In the genomic region with DNA sequence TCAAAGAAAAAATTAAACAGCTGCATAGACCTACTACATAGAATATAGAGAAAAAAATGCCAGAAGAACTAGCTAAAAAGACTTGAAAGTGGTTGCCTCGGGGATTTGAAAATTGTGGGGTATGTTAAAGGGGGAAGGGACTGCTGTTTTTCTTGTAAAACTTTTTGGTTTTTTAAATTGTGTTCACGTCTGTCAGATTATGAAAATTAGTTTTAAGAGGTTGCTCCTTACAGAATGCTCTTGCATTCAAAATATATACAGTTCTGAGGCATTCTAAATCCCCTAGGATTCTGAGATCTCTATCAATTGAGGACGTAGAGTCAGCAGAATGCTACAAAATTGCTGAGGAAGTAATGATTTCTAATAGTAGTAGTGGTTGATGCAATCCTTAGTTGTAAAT, we compare ENCODE assay signal across 19 cellular contexts. TPM values are rescaled to one million over a fixed set of nuclear protein-coding genes. Genes with fewer than 3 reads are reported as not detected.
DNase-seq lines count a peak whose midpoint lies in the region; ATAC-seq and TF ChIP-seq lines count a peak whose summit lies in the region.
"Had no signal": no experiment of that assay in that cellular context is flagged by ENCODE, and none has a peak within 500 bp of the region (broad histone marks: within the 10 kb centered on the region; RNA-seq: fewer than 3 reads in every experiment).

No MANE protein-coding gene starts in this region.

- peaks cover 7% of the 10 kb centered on the region; the same call in 1 of the 2 replicates for H4K20me1 ChIP-seq in GM23338 (replicated peaks; ENCODE audit: insufficient read depth)

- no peak overlapping the region for H3K27ac ChIP-seq in GM23338 (ENCODE audit: low read depth)

- no peak overlapping the region for H3K4me2 ChIP-seq in GM23338

- ATAC-seq in GM23338, result no peak
- no peak for ATAC-seq in central memory CD8-positive, alpha-beta T cell (replicated peaks; ENCODE audit: extremely low read depth, poor library complexity, severe bottlenecking)
- no peak for ATAC-seq in naive B cell (ENCODE audit: low read depth in 2 of 2)
- ATAC-seq in GM18867 (IDR thresholded peaks at IDR 0.05; ENCODE audit: unreplicated experiment), result no peak
- ATAC-seq: HCT116, Right ventricle myocardium inferior had no signal

- H3K9me3 Mint-ChIP-seq in CD14-positive monocyte (no peaks in the 10 kb centered on the region), GM23338 (no peaks in the 10 kb centered on the region), naive B cell (no peaks in the 10 kb centered on the region)
- no peaks in the 10 kb centered on the region for H3K9me3 Mint-ChIP-seq in central memory CD8-positive, alpha-beta T cell

- H3K27ac Mint-ChIP-seq in CD14-positive monocyte, result peak overlapping the region in 4 of 7 donors; percentile 20 to 58 (median 48)
- H3K27ac Mint-ChIP-seq in GM23338, result peak overlapping the region; percentile 33
- H3K27ac Mint-ChIP-seq in central memory CD8-positive, alpha-beta T cell (ENCODE audit: low read depth), result peak overlapping the region; percentile 81
- peak overlapping the region in 4 of 6 donors; percentile 39 to 63 (median 47) for H3K27ac Mint-ChIP-seq in naive B cell

- H3K4me1 Mint-ChIP-seq in CD14-positive monocyte (peaks cover 45% of the 10 kb centered on the region), GM23338 (peaks cover 46% of the 10 kb centered on the region), naive B cell (peaks cover 43 to 73% (median 59%) of the 10 kb centered on the region in 3 donors)
- H3K4me1 Mint-ChIP-seq in central memory CD8-positive, alpha-beta T cell, result peaks cover 60% of the 10 kb centered on the region

- DNase-seq in CD14-positive monocyte (ENCODE audit: low spot score) (no peak), GM23338 (ENCODE audit: low spot score) (no peak), naive B cell (no peak), midbrain (lab: John Stamatoyannopoulos, UW) (no peak), H7 (no peak), D341Med (ENCODE audit: low spot score) (no peak)
- DNase-seq in central memory CD8-positive, alpha-beta T cell (ENCODE audit: low spot score in 2 of 2), result no peak
- DNase-seq: C1 segment of cervical spinal cord, Caco-2, DMS153, GDM1, NCI-H1105 treated with DMSO at 0.1 percent for 48 hours, NCI-H1694, NCI-H2107, NCI-H510A, NCI-H774 had no signal

- H3K9me2 ChIP-seq in GM23338 (ENCODE audit: insufficient read depth), result no peaks in the 10 kb centered on the region

- peaks cover 87% of the 10 kb centered on the region for H3K79me2 ChIP-seq in GM23338 (replicated peaks; ENCODE audit: insufficient read depth)

- no peak overlapping the region for H2AFZ ChIP-seq in GM23338

- peaks cover 14% of the 10 kb centered on the region for H3K4me1 ChIP-seq in GM23338 (ENCODE audit: insufficient read depth)

- TF ChIP-seq CTCF in CD14-positive monocyte (IDR thresholded peaks at IDR 0.05) (no peak), GM23338 (conservative IDR thresholded peaks at IDR 0.05; ENCODE audit: low read depth in 2 of 2) (no peak)

- no peak overlapping the region for H3K4me3 Mint-ChIP-seq in CD14-positive monocyte
- no peak overlapping the region for H3K4me3 Mint-ChIP-seq in GM23338
- no peak overlapping the region for H3K4me3 Mint-ChIP-seq in central memory CD8-positive, alpha-beta T cell
- H3K4me3 Mint-ChIP-seq in naive B cell, result no peak overlapping the region

- H3K4me3 ChIP-seq in GM23338 (no peak overlapping the region), H7 (ENCODE audit: insufficient read depth, low read depth, low read length) (no peak overlapping the region)

- intact Hi-C loops in CD14-positive monocyte (cut with micrococcal nuclease), result no loop called here

- H3K36me3 Mint-ChIP-seq in CD14-positive monocyte (peaks cover 11 to 18% of the 10 kb centered on the region in 2 donors), GM23338 (ENCODE audit: low read depth) (peaks cover 3% of the 10 kb centered on the region; the same call in 2 of the 3 replicates), naive B cell (no peaks in the 10 kb centered on the region)
- H3K36me3 Mint-ChIP-seq in central memory CD8-positive, alpha-beta T cell (ENCODE audit: insufficient read depth), result peaks cover 10% of the 10 kb centered on the region

- H3K36me3 ChIP-seq in GM23338 (ENCODE audit: insufficient read depth) (no peaks in the 10 kb centered on the region), H7 (replicated peaks; ENCODE audit: control insufficient read depth, insufficient read depth, low read length) (no peaks in the 10 kb centered on the region; the same call in 1 of the 2 replicates)

- H3K27me3 ChIP-seq in GM23338 (ENCODE audit: insufficient read depth) (no peaks in the 10 kb centered on the region), H7 (ENCODE audit: control insufficient read depth, insufficient read depth, low read length) (no peaks in the 10 kb centered on the region)

- H3K27me3 Mint-ChIP-seq in CD14-positive monocyte (ENCODE audit: low read depth in 3 of 3) (no peaks in the 10 kb centered on the region), GM23338 (ENCODE audit: insufficient read depth, low read depth, poor library complexity) (no peaks in the 10 kb centered on the region), naive B cell (no peaks in the 10 kb centered on the region)
- H3K27me3 Mint-ChIP-seq in central memory CD8-positive, alpha-beta T cell, result no peaks in the 10 kb centered on the region

- H3F3A ChIP-seq in GM23338 (replicated peaks; ENCODE audit: low read depth), result no peaks in the 10 kb centered on the region

TF ChIP-seq in GM23338, 12 proteins besides CTCF, POLR2A, EP300 and RAD21:
- TF ChIP-seq, protein P1, sequence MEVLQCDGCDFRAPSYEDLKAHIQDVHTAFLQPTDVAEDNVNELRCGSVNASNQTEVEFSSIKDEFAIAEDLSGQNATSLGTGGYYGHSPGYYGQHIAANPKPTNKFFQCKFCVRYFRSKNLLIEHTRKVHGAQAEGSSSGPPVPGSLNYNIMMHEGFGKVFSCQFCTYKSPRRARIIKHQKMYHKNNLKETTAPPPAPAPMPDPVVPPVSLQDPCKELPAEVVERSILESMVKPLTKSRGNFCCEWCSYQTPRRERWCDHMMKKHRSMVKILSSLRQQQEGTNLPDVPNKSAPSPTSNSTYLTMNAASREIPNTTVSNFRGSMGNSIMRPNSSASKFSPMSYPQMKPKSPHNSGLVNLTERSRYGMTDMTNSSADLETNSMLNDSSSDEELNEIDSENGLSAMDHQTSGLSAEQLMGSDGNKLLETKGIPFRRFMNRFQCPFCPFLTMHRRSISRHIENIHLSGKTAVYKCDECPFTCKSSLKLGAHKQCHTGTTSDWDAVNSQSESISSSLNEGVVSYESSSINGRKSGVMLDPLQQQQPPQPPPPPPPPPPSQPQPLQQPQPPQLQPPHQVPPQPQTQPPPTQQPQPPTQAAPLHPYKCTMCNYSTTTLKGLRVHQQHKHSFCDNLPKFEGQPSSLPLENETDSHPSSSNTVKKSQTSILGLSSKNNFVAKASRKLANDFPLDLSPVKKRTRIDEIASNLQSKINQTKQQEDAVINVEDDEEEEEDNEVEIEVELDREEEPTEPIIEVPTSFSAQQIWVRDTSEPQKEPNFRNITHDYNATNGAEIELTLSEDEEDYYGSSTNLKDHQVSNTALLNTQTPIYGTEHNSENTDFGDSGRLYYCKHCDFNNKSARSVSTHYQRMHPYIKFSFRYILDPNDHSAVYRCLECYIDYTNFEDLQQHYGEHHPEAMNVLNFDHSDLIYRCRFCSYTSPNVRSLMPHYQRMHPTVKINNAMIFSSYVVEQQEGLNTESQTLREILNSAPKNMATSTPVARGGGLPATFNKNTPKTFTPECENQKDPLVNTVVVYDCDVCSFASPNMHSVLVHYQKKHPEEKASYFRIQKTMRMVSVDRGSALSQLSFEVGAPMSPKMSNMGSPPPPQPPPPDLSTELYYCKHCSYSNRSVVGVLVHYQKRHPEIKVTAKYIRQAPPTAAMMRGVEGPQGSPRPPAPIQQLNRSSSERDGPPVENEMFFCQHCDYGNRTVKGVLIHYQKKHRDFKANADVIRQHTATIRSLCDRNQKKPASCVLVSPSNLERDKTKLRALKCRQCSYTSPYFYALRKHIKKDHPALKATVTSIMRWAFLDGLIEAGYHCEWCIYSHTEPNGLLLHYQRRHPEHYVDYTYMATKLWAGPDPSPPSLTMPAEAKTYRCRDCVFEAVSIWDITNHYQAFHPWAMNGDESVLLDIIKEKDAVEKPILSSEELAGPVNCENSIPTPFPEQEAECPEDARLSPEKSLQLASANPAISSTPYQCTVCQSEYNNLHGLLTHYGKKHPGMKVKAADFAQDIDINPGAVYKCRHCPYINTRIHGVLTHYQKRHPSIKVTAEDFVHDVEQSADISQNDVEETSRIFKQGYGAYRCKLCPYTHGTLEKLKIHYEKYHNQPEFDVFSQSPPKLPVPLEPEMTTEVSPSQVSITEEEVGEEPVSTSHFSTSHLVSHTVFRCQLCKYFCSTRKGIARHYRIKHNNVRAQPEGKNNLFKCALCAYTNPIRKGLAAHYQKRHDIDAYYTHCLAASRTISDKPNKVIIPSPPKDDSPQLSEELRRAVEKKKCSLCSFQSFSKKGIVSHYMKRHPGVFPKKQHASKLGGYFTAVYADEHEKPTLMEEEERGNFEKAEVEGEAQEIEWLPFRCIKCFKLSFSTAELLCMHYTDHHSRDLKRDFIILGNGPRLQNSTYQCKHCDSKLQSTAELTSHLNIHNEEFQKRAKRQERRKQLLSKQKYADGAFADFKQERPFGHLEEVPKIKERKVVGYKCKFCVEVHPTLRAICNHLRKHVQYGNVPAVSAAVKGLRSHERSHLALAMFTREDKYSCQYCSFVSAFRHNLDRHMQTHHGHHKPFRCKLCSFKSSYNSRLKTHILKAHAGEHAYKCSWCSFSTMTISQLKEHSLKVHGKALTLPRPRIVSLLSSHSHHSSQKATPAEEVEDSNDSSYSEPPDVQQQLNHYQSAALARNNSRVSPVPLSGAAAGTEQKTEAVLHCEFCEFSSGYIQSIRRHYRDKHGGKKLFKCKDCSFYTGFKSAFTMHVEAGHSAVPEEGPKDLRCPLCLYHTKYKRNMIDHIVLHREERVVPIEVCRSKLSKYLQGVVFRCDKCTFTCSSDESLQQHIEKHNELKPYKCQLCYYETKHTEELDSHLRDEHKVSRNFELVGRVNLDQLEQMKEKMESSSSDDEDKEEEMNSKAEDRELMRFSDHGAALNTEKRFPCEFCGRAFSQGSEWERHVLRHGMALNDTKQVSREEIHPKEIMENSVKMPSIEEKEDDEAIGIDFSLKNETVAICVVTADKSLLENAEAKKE (CRISPR knock-in tag; IDR thresholded peaks at IDR 0.05), result no peak
- no peak for TF ChIP-seq NANOG (IDR thresholded peaks at IDR 0.05; ENCODE audit: borderline replicate concordance)
- no peak for TF ChIP-seq ZNF114 (CRISPR knock-in tag; IDR thresholded peaks at IDR 0.05)

RNA-seq across cellular contexts. Expression of a gene that starts 28.6 kb away (rescaled TPM):
- polyA plus RNA-seq in CD14-positive monocyte, result 100 to 1,000 TPM in 1 of 2 donors, 10 to 100 TPM in 1; 89.8 to 109 TPM
- 20.0 and 32.1 TPM in 2 replicates for total RNA-seq in GM23338 (2014; rRNA removed; shearing (Covaris generic))
- polyA plus RNA-seq in GM23338 (2016; fragmentation: Nextera tagmentation; extraction: Ambion mirVana), result 23.3 and 30.7 TPM in 2 replicates
- polyA plus RNA-seq in naive B cell (ENCODE audit: low read depth in 6 of 6), result 100 to 1,000 TPM; 141 to 207 (median 162) TPM
- total RNA-seq in H7 (2014; rRNA removed; shearing (Covaris generic)), result 23.7 and 39.6 TPM in 2 replicates
